1 cellular context compared by ENCODE assay signal in the genomic region with DNA sequence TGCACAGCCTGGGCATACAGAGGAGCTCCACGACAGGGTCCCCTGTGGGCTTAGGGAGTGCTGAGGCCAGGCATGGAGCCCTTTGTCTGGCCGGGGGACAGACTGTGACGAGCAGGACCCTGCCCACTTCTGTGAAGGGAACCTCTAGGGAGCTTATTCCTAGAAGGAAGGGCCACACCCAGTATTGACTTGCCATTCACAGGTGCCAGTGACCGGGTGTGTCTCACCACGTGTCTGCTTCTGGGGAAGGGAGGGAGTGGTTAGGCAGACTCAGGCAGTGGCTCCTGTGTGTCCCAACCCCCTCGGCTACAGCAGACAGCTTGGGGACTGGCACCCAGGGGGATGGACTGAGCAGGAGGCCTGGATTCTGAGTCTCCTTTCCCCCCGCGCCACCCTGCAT.
TF ChIP-seq lines count a peak whose summit lies in the region.

No MANE protein-coding gene starts in this region.

TF ChIP-seq in H1, 55 proteins besides CTCF, POLR2A, EP300 and RAD21:
- TF ChIP-seq RFX5 (IDR thresholded peaks at IDR 0.05; ENCODE audit: borderline replicate concordance, low read depth, low read length), result no peak
- no peak for TF ChIP-seq CBX5 (IDR thresholded peaks at IDR 0.05; ENCODE audit: low read depth, low read length)
- no peak for TF ChIP-seq TBP (IDR thresholded peaks at IDR 0.05; ENCODE audit: low read depth, low read length)
- no peak for TF ChIP-seq SIRT6 (IDR thresholded peaks at IDR 0.05; ENCODE audit: low read length)
- TF ChIP-seq, protein P1, sequence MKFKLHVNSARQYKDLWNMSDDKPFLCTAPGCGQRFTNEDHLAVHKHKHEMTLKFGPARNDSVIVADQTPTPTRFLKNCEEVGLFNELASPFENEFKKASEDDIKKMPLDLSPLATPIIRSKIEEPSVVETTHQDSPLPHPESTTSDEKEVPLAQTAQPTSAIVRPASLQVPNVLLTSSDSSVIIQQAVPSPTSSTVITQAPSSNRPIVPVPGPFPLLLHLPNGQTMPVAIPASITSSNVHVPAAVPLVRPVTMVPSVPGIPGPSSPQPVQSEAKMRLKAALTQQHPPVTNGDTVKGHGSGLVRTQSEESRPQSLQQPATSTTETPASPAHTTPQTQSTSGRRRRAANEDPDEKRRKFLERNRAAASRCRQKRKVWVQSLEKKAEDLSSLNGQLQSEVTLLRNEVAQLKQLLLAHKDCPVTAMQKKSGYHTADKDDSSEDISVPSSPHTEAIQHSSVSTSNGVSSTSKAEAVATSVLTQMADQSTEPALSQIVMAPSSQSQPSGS (IDR thresholded peaks at IDR 0.05; ENCODE audit: low read length), result no peak
- no peak for TF ChIP-seq GABPA (IDR thresholded peaks at IDR 0.05; ENCODE audit: borderline replicate concordance, insufficient read depth, low read length)
- no peak for TF ChIP-seq RXRA (IDR thresholded peaks at IDR 0.05; ENCODE audit: insufficient read depth, low read depth, low read length)
- no peak for TF ChIP-seq ASH2L (IDR thresholded peaks at IDR 0.05; ENCODE audit: low read length)
- TF ChIP-seq HDAC6 (IDR thresholded peaks at IDR 0.05; ENCODE audit: low read depth, low read length), result no peak
- no peak for TF ChIP-seq EGR1 (IDR thresholded peaks at IDR 0.05; ENCODE audit: borderline replicate concordance, low read depth, low read length)
